ENCODE assay signal across 10 cellular contexts in genomic region chr13:70249332-70250064, GRCh38.
A peak's percentile ranks its signal among the peaks of the same experiment; 100 is the strongest.
DNase-seq lines count a peak whose midpoint lies in the region; ATAC-seq and TF ChIP-seq lines count a peak whose summit lies in the region.
"Had no signal": no experiment of that assay in that cellular context is flagged by ENCODE, and none has a peak within 500 bp of the region (broad histone marks: within the 10 kb centered on the region; RNA-seq: fewer than 3 reads in every experiment).

No MANE protein-coding gene starts in this region.

- WGBS in aorta, 2 donors, result 90 to 91% methylated on average over 8 of the region's 8 CpGs
- 83 to 91% (median 89%) methylated on average over 7 to 8 of the region's 8 CpGs for WGBS in heart left ventricle, 4 donors

- no peak for TF ChIP-seq CTCF in heart left ventricle (IDR thresholded peaks at IDR 0.05)

- intact Hi-C loops in aorta (cut with DNase I), result no loop called here
- intact Hi-C loops in heart left ventricle (cut with DNase I), result no loop called here

- in situ Hi-C loops in SK-MEL-5 (cut with HindIII; ENCODE audit: low pct_unique_long_range_greater_than_20kb, low sequenced_read_pairs), result no loop called here

- H3K9me3 ChIP-seq in aorta (ENCODE audit: control insufficient read depth, low read length) (no peaks in the 10 kb centered on the region), heart left ventricle (peaks cover 0 to 3% (median 0%) of the 10 kb centered on the region in 12 donors)
- H3K9me3 ChIP-seq: HAP-1 had no signal

- no peak overlapping the region for H3K4me3 ChIP-seq in aorta (ENCODE audit: low read length in 2 of 2)
- no peak overlapping the region for H3K4me3 ChIP-seq in heart left ventricle
- H3K4me3 ChIP-seq: HAP-1 had no signal

- H3K27me3 ChIP-seq in aorta (ENCODE audit: control insufficient read depth in 1 of 2, insufficient read depth in 2 of 2, low read length in 1 of 2) (no peaks in the 10 kb centered on the region), heart left ventricle (no peaks in the 10 kb centered on the region)

- DNase-seq in SIG-M5 treated with dmso at 0.1 percent for 504 hours (lab: John Stamatoyannopoulos, UW; ENCODE audit: unreplicated experiment) (peak; percentile 15), SIG-M5 (lab: John Stamatoyannopoulos, UW) (no peak), SK-MEL-5 (ENCODE audit: low read depth, low spot score) (peak; percentile 86), glomerular visceral epithelial cell (ENCODE audit: extremely low spot score) (peak; percentile 33), aorta (no peak), heart left ventricle (no peak)
- DNase-seq in activated T-cell treated with anti-CD3 and anti-CD28 coated beads, Interleukin-2, amount 50 U/mL, for 1 hour, result no peak
- DNase-seq: NCI-H2107 had no signal

- ATAC-seq in aorta (ENCODE audit: low FRiP score) (peak; percentile 36), GM21529 (IDR thresholded peaks at IDR 0.05; ENCODE audit: unreplicated experiment) (no peak), heart left ventricle (no peak)

- no peak for TF ChIP-seq POLR2A in heart left ventricle (IDR thresholded peaks at IDR 0.05)

- H3K4me1 ChIP-seq in aorta (ENCODE audit: control insufficient read depth in 1 of 2, insufficient read depth in 2 of 2, low read length in 2 of 2), result no peaks in the 10 kb centered on the region
- H3K4me1 ChIP-seq in heart left ventricle, result no peaks in the 10 kb centered on the region
- H3K4me1 ChIP-seq: HAP-1 had no signal

- no peak overlapping the region for H3K27ac ChIP-seq in aorta (ENCODE audit: low read depth in 1 of 2, low read length in 2 of 2)
- no peak overlapping the region for H3K27ac ChIP-seq in heart left ventricle

- H3K36me3 ChIP-seq in aorta (ENCODE audit: control insufficient read depth in 1 of 2, insufficient read depth in 2 of 2, low read length in 1 of 2) (no peaks in the 10 kb centered on the region), heart left ventricle (no peaks in the 10 kb centered on the region)
- H3K36me3 ChIP-seq: HAP-1 had no signal

Comparison
In these comparisons a context has a peak if more than half of its experiments do, and no peak if none do; other contexts are left out.
1. DNase-seq: peak in SIG-M5 treated with dmso at 0.1 percent for 504 hours (single experiment), SK-MEL-5 (single experiment) and glomerular visceral epithelial cell (single experiment); none in SIG-M5 (single experiment), aorta (0 of 2), heart left ventricle (0 of 5) and activated T-cell treated with anti-CD3 and anti-CD28 coated beads, Interleukin-2, amount 50 U/mL, for 1 hour (single experiment).